In the genomic region with DNA sequence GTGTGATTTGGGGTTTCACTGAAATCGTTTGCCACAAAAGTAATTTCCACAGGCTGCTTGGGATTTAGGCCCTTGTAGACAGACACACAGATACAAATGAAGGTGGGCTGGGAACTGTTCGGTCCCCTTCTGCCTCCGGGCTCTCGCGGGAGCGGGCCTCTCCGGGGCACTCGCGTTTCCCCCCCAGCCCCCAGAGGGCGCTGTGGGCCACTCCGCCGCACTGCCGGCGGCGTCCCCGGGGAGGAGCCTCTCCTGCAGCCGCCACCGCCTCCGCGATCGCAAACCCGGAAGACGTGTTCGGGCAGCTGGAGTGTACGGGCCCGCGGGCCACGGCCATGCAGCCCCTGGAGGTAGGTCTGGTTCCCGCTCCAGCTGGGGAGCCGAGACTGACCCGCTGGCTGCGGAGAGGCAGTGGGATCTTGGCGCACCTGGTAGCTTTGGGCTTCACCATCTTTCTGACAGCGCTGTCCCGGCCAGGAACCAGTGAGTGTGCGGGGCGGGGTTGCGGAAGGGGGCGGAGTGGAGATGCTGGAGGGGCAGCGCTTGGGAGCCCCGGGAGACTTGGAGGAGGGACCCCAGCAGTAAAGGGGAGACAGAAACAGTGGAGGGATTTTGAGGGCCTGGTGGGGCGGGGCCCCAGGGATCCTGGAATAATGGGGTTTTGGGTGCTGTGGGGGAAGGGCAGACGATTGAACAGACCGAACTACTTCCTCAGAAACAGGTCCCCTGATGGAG, we compare ENCODE assay signal across 8 cellular contexts. TPM values are rescaled to one million over a fixed set of nuclear protein-coding genes. Genes with fewer than 3 reads are reported as not detected.
DNase-seq lines count a peak whose midpoint lies in the region; ATAC-seq lines count a peak whose summit lies in the region.

A gene with protein sequence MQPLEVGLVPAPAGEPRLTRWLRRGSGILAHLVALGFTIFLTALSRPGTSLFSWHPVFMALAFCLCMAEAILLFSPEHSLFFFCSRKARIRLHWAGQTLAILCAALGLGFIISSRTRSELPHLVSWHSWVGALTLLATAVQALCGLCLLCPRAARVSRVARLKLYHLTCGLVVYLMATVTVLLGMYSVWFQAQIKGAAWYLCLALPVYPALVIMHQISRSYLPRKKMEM (plus strand): TSS at position 290 of the 735 bp plus-strand sequence. CDS start 46 bp downstream, at position 336.

- no peaks in the 10 kb centered on the region for H3K9me3 Mint-ChIP-seq in activated CD8-positive, alpha-beta memory T cell treated with anti-CD3 and anti-CD28 coated beads, Interleukin-2, amount 10 ng/mL, durations not matched to agents 7 days and 5 days (ENCODE audit: low read depth)

- H3K4me1 ChIP-seq in endocrine pancreas (ENCODE audit: control insufficient read depth, insufficient read depth, low read length), result no peaks in the 10 kb centered on the region

- H3K9ac ChIP-seq in endocrine pancreas (ENCODE audit: control insufficient read depth, insufficient read depth, low read length), result peak within 1 kb of the TSS; percentile 65

- H3K27me3 ChIP-seq in endocrine pancreas (ENCODE audit: control insufficient read depth, insufficient read depth, low read length), result no peaks in the 10 kb centered on the region

- H3K4me3 Mint-ChIP-seq in activated CD8-positive, alpha-beta memory T cell treated with anti-CD3 and anti-CD28 coated beads, Interleukin-2, amount 10 ng/mL, durations not matched to agents 7 days and 5 days, result peak within 1 kb of the TSS; percentile 99

- CTCF ChIA-PET in activated CD8-positive, alpha-beta memory T cell treated with anti-CD3 and anti-CD28 coated beads, Interleukin-2, amount 10 ng/mL, durations not matched to agents 7 days and 5 days (lab: Charles Lee), result interaction anchor here (0.6 to 43.7 kb wide), 18 partner anchors 10 to 216 kb away, joined by 3 to 1550 read pairs (median 4); a partner anchor contains a TSS

- H3K9me3 ChIP-seq in endocrine pancreas (ENCODE audit: control insufficient read depth, low read length), result no peaks in the 10 kb centered on the region

- ATAC-seq in GM19438 (IDR thresholded peaks at IDR 0.05; ENCODE audit: low read depth, unreplicated experiment), result peak; percentile 90
- peak; percentile 87 for ATAC-seq in HG03571 (IDR thresholded peaks at IDR 0.05; ENCODE audit: unreplicated experiment)
- ATAC-seq in activated CD8-positive, alpha-beta memory T cell treated with anti-CD3 and anti-CD28 coated beads, Interleukin-2, amount 10 ng/mL, durations not matched to agents 7 days and 5 days, result peak; percentile 92

- H3K4me3 ChIP-seq in endocrine pancreas (ENCODE audit: control insufficient read depth, insufficient read depth, low read length), result no peak within 1 kb of the TSS

- peaks cover 9% of the 10 kb centered on the region for H3K36me3 Mint-ChIP-seq in activated CD8-positive, alpha-beta memory T cell treated with anti-CD3 and anti-CD28 coated beads, Interleukin-2, amount 10 ng/mL, durations not matched to agents 7 days and 5 days

- H3K27ac Mint-ChIP-seq in activated CD8-positive, alpha-beta memory T cell treated with anti-CD3 and anti-CD28 coated beads, Interleukin-2, amount 10 ng/mL, durations not matched to agents 7 days and 5 days, result peak within 1 kb of the TSS; percentile 87

- DNase-seq in COR-L47 (lab: John Stamatoyannopoulos, UW), result peak; percentile 72
- DNase-seq in NK-92 (lab: John Stamatoyannopoulos, UW; ENCODE audit: unreplicated experiment), result peak; percentile 23
- peak; percentile 92 for DNase-seq in activated CD8-positive, alpha-beta memory T cell treated with anti-CD3 and anti-CD28 coated beads, Interleukin-2, amount 10 ng/mL, durations not matched to agents 7 days and 5 days
- DNase-seq in midbrain (lab: John Stamatoyannopoulos, UW), result peak; percentile 89
- DNase-seq in stimulated activated CD8-positive, alpha-beta memory T cell treated with anti-CD3 and anti-CD28 coated beads, Interleukin-2, amount 100 ng/mL, for 1 hour (ENCODE audit: low read depth in 2 of 2), result peak; percentile 73 to 83

- peaks cover 3% of the 10 kb centered on the region for H3K36me3 ChIP-seq in endocrine pancreas (ENCODE audit: control insufficient read depth, insufficient read depth, low read length)

- H3K4me1 Mint-ChIP-seq in activated CD8-positive, alpha-beta memory T cell treated with anti-CD3 and anti-CD28 coated beads, Interleukin-2, amount 10 ng/mL, durations not matched to agents 7 days and 5 days, result peaks cover 46% of the 10 kb centered on the region

- no peaks in the 10 kb centered on the region for H3K27me3 Mint-ChIP-seq in activated CD8-positive, alpha-beta memory T cell treated with anti-CD3 and anti-CD28 coated beads, Interleukin-2, amount 10 ng/mL, durations not matched to agents 7 days and 5 days

RNA-seq across cellular contexts. Expression of the gene that starts here (rescaled TPM):
- total RNA-seq in activated CD8-positive, alpha-beta memory T cell treated with anti-CD3 and anti-CD28 coated beads, Interleukin-2, amount 10 ng/mL, durations not matched to agents 7 days and 5 days, result 10 to 100 TPM; 11.0 to 15.0 TPM

Comparison
In these comparisons a context has a peak if more than half of its experiments do, and no peak if none do; other contexts are left out.
1. DNase-seq: peak in every context shown above with its lines; median percentile 92 in activated CD8-positive, alpha-beta memory T cell treated with anti-CD3 and anti-CD28 coated beads, Interleukin-2, amount 10 ng/mL, durations not matched to agents 7 days and 5 days; 89 in midbrain; 78 in stimulated activated CD8-positive, alpha-beta memory T cell treated with anti-CD3 and anti-CD28 coated beads, Interleukin-2, amount 100 ng/mL, for 1 hour; 72 in COR-L47; 23 in NK-92.